Comparison of ENCODE assay signal across 9 cellular contexts in the genomic region with DNA sequence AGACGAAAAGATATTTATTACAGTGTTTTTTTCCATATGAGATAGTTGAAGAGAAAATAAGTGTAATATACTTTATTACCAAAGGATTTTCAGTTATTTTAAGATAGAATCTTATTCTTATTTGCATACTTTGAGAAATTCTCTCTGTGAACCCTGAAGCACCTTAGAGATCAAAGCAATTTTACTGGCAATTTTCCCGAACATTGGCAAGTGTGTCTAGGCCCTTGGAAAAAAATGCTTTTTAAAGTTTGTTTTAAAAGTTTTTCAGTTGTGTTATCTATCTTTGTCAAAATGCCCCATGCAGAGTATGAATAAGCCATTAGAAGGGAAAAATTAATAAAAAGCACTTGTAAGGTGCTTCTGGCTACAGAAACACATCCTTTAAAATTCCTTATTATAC.
"Had no signal": no experiment of that assay in that cellular context is flagged by ENCODE, and none has a peak within 500 bp of the region (broad histone marks: within the 10 kb centered on the region; RNA-seq: fewer than 3 reads in every experiment).

No MANE protein-coding gene starts in this region.

- H3K4me3 Mint-ChIP-seq: HFFc6, IgD-negative memory B cell had no signal

- H2AFZ ChIP-seq: GM23248 had no signal

- H3K9me3 Mint-ChIP-seq: HFFc6 had no signal

- ATAC-seq: HCT116, HepG2 had no signal

- H3K27ac Mint-ChIP-seq: HFFc6, IgD-negative memory B cell had no signal

- H3K4me1 ChIP-seq: HAP-1 had no signal

- H3K9me3 ChIP-seq: HAP-1 had no signal

- H3K27ac ChIP-seq: GM23248, HL-60 had no signal

- H3K36me3 ChIP-seq: HAP-1 had no signal

- H3K4me3 ChIP-seq: GM23248, HAP-1 had no signal

- H3K9ac ChIP-seq: GM23248 had no signal

- DNase-seq: GM23248, GOT3, H7, HFFc6 had no signal

- H3K36me3 Mint-ChIP-seq: IgD-negative memory B cell had no signal

- H3K27me3 Mint-ChIP-seq: IgD-negative memory B cell had no signal
